Comparison of ENCODE assay signal across 17 cellular contexts in the genomic region with DNA sequence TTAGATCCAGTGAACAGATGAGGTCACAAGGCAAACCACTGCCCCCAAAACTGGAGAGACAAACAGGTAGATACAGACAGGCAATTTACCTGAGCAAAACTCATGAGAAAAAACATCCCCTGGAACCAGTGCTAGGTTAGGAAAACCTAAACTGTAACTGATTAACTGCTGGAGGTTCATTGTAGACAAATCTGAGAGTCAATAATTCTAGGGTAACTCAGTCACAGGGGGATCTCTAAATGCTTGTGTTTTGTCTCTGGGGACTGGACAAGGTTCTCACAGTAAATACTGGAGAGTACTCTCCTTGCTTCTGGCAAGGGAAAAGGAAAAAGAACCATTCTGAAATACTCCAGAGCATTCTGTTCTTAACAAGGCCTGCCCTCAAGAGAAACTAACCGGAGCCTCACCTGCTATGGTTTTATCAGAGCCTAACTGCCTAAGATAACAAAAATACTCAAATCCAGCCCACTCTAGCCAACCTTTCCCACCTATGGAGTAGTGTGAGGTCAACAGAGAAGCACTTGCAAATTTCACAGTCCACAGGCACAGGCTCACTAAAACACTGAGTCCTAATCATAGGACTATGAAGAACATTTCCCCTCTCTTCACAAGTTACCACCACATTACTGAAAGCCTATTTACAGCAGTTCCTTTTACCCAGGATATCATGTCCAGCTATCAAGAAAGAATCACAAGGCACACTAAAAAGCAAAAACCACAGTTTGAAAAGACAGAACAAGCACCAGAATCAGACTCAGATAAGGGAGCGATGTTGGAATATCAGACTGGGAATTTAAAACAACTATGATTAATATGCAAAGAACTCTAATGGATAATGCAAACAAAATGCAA.
A peak's percentile ranks its signal among the peaks of the same experiment; 100 is the strongest.
DNase-seq lines count a peak whose midpoint lies in the region; ATAC-seq, FAIRE-seq and TF ChIP-seq lines count a peak whose summit lies in the region.
"Had no signal": no experiment of that assay in that cellular context is flagged by ENCODE, and none has a peak within 500 bp of the region (broad histone marks: within the 10 kb centered on the region; RNA-seq: fewer than 3 reads in every experiment).

No MANE protein-coding gene starts in this region.

- H3K9ac ChIP-seq in BLaER1: no peak overlapping the region
- H3K9ac ChIP-seq in Loucy (ENCODE audit: low read depth, low read length, poor library complexity, severe bottlenecking): peak overlapping the region; percentile 20
- no peak overlapping the region for H3K9ac ChIP-seq in endodermal cell (ENCODE audit: extremely low read depth, low read length, poor library complexity, severe bottlenecking)

- H3K27ac Mint-ChIP-seq in endodermal cell: peak overlapping the region; percentile 69
- H3K27ac Mint-ChIP-seq: activated naive CD8-positive, alpha-beta T cell treated with anti-CD3 and anti-CD28 coated beads for 36 hours; natural killer cell had no signal

- peak; percentile 73 for FAIRE-seq in GM18507 (lab: Jason Lieb, UNC)
- FAIRE-seq: H1 had no signal

- no peak for TF ChIP-seq POLR2A in gastrocnemius medialis (IDR thresholded peaks at IDR 0.05)
- TF ChIP-seq POLR2A in prostate gland (IDR thresholded peaks at IDR 0.05): no peak

- peak overlapping the region; percentile 10; the same call in 1 of the 2 replicates for H3K27ac ChIP-seq in BLaER1
- no peak overlapping the region for H3K27ac ChIP-seq in endodermal cell (ENCODE audit: low read depth, low read length)
- peak overlapping the region in 2 of 4 donors; percentile 11 for H3K27ac ChIP-seq in gastrocnemius medialis
- no peak overlapping the region for H3K27ac ChIP-seq in prostate gland
- H3K27ac ChIP-seq: right lobe of liver had no signal

- DNase-seq in GM18507 (ENCODE audit: extremely low spot score, insufficient read length, low read depth) (no peak), endodermal cell (no peak), gastrocnemius medialis (no peak), prostate gland (ENCODE audit: low spot score) (no peak), HAP-1 (ENCODE audit: low spot score in 2 of 2) (no peak)
- DNase-seq: activated naive CD8-positive, alpha-beta T cell treated with anti-CD3 and anti-CD28 coated beads for 36 hours; DMS79; natural killer cell; NCI-H2029; NCI-H82; right lobe of liver; stimulated activated CD4-positive, alpha-beta T cell treated with anti-CD3 and anti-CD28 coated beads, Interleukin-2, amount 100 ng/mL, for 48 hours had no signal

- H3K4me3 Mint-ChIP-seq in endodermal cell: no peak overlapping the region
- H3K4me3 Mint-ChIP-seq: activated naive CD8-positive, alpha-beta T cell treated with anti-CD3 and anti-CD28 coated beads for 36 hours; natural killer cell had no signal

- H3K4me2 ChIP-seq in BLaER1 (peak overlapping the region; percentile 37), Loucy (ENCODE audit: low read depth, low read length, poor library complexity, severe bottlenecking) (peak overlapping the region; percentile 39)

- intact Hi-C loops in gastrocnemius medialis (cut with DNase I; ENCODE audit: low total_unique reads) (no loop called here), prostate gland (cut with DNase I) (no loop called here)

- H3K9me3 Mint-ChIP-seq in endodermal cell: no peaks in the 10 kb centered on the region
- H3K9me3 Mint-ChIP-seq: activated naive CD8-positive, alpha-beta T cell treated with anti-CD3 and anti-CD28 coated beads for 36 hours; natural killer cell had no signal

- in situ Hi-C loops in gastrocnemius medialis (cut with MboI; ENCODE audit: low sequenced_read_pairs in 4 of 4): no loop called here
- in situ Hi-C loops in HAP-1 (cut with MboI; ENCODE audit: low sequenced_read_pairs): no loop called here

- H3K79me2 ChIP-seq in Loucy (ENCODE audit: insufficient read depth, low read length): peaks cover 73% of the 10 kb centered on the region

- H3K4me1 ChIP-seq in BLaER1: peaks cover 48% of the 10 kb centered on the region
- peaks cover 63% of the 10 kb centered on the region for H3K4me1 ChIP-seq in Loucy (ENCODE audit: insufficient read depth, low read length, poor library complexity, severe bottlenecking)
- no peaks in the 10 kb centered on the region for H3K4me1 ChIP-seq in endodermal cell (ENCODE audit: control insufficient read depth, insufficient read depth, low read length)
- peaks cover 8 to 14% of the 10 kb centered on the region in 2 donors for H3K4me1 ChIP-seq in gastrocnemius medialis
- H3K4me1 ChIP-seq in prostate gland (replicated peaks): no peaks in the 10 kb centered on the region
- H3K4me1 ChIP-seq in HAP-1: no peaks in the 10 kb centered on the region
- H3K4me1 ChIP-seq: right lobe of liver had no signal

- H2AFZ ChIP-seq in Loucy (ENCODE audit: low read length): no peak overlapping the region

- H3K9me3 ChIP-seq in BLaER1 (peaks cover 4% of the 10 kb centered on the region), Loucy (ENCODE audit: insufficient read depth, low read depth, low read length) (no peaks in the 10 kb centered on the region; the same call in 1 of the 2 replicates), endodermal cell (ENCODE audit: control insufficient read depth, low read length) (no peaks in the 10 kb centered on the region), gastrocnemius medialis (no peaks in the 10 kb centered on the region), prostate gland (no peaks in the 10 kb centered on the region), HAP-1 (no peaks in the 10 kb centered on the region)
- H3K9me3 ChIP-seq: right lobe of liver had no signal

- no peaks in the 10 kb centered on the region for H3K9me2 ChIP-seq in Loucy (replicated peaks; ENCODE audit: low read depth, low read length)

- H4K20me1 ChIP-seq in BLaER1 (peaks cover 19% of the 10 kb centered on the region; the same call in 1 of the 2 replicates), Loucy (ENCODE audit: insufficient read depth, low read length, poor library complexity, severe bottlenecking) (peaks cover 12% of the 10 kb centered on the region)

- H3K27me3 ChIP-seq in BLaER1 (no peaks in the 10 kb centered on the region), Loucy (ENCODE audit: insufficient read depth, low read length, poor library complexity, severe bottlenecking) (no peaks in the 10 kb centered on the region), endodermal cell (ENCODE audit: control insufficient read depth, insufficient read depth, low read length, poor library complexity, severe bottlenecking) (no peaks in the 10 kb centered on the region), gastrocnemius medialis (no peaks in the 10 kb centered on the region), prostate gland (replicated peaks; ENCODE audit: insufficient read depth) (no peaks in the 10 kb centered on the region), HAP-1 (ENCODE audit: low read depth) (no peaks in the 10 kb centered on the region)
- H3K27me3 ChIP-seq: right lobe of liver had no signal

- peaks cover 25% of the 10 kb centered on the region for H3K36me3 ChIP-seq in BLaER1
- peaks cover 9% of the 10 kb centered on the region for H3K36me3 ChIP-seq in Loucy (ENCODE audit: insufficient read depth, low read length)
- H3K36me3 ChIP-seq in endodermal cell (ENCODE audit: control insufficient read depth, insufficient read depth, low read length): no peaks in the 10 kb centered on the region
- no peaks in the 10 kb centered on the region for H3K36me3 ChIP-seq in gastrocnemius medialis
- H3K36me3 ChIP-seq in prostate gland: no peaks in the 10 kb centered on the region
- no peaks in the 10 kb centered on the region for H3K36me3 ChIP-seq in HAP-1 (replicated peaks)
- H3K36me3 ChIP-seq: right lobe of liver had no signal

- ATAC-seq in HG03342 (IDR thresholded peaks at IDR 0.05; ENCODE audit: unreplicated experiment): no peak
- ATAC-seq in gastrocnemius medialis: no peak
- ATAC-seq: esophagus mucosa, natural killer cell had no signal

- no peaks in the 10 kb centered on the region for H3K27me3 Mint-ChIP-seq in endodermal cell (ENCODE audit: insufficient read depth)
- H3K27me3 Mint-ChIP-seq: activated naive CD8-positive, alpha-beta T cell treated with anti-CD3 and anti-CD28 coated beads for 36 hours had no signal

- peaks cover 13% of the 10 kb centered on the region; the same call in 1 of the 2 replicates for H3F3A ChIP-seq in Loucy (ENCODE audit: low read depth)

- H3K4me1 Mint-ChIP-seq in endodermal cell: peaks cover 11% of the 10 kb centered on the region

- H3K36me3 Mint-ChIP-seq in endodermal cell (ENCODE audit: low read depth): no peaks in the 10 kb centered on the region
- H3K36me3 Mint-ChIP-seq: natural killer cell had no signal

- H3K4me3 ChIP-seq in BLaER1 (no peak overlapping the region), Loucy (ENCODE audit: low read length, poor library complexity, severe bottlenecking) (peak overlapping the region; percentile 12), endodermal cell (ENCODE audit: low read length) (no peak overlapping the region), gastrocnemius medialis (no peak overlapping the region), prostate gland (no peak overlapping the region), HAP-1 (no peak overlapping the region)
- H3K4me3 ChIP-seq: right lobe of liver had no signal

- TF ChIP-seq CTCF in Loucy (conservative IDR thresholded peaks at IDR 0.05; ENCODE audit: low read length) (no peak), endodermal cell (conservative IDR thresholded peaks at IDR 0.05) (no peak), gastrocnemius medialis (IDR thresholded peaks at IDR 0.05 in 4 of 5, conservative IDR thresholded peaks at IDR 0.05 in 1 of 5) (no peak), prostate gland (IDR thresholded peaks at IDR 0.05) (no peak)

- WGBS in endodermal cell (ENCODE audit: insufficient coverage in 1 of 2, insufficient read length in 1 of 2), 2 experiments: 88% methylated on average over 2 of the region's 2 CpGs; no CpG with 5 or more reads in 1 of the 2 experiments
- 88% methylated on average over 2 of the region's 2 CpGs for WGBS in prostate gland
